ENCODE assay signal across 8 cellular contexts in genomic region chr2:27211943-27212625, GRCh38. TPM values are rescaled to one million over a fixed set of nuclear protein-coding genes. Genes with fewer than 3 reads are reported as not detected.
DNase-seq lines count a peak whose midpoint lies in the region; ATAC-seq and TF ChIP-seq lines count a peak whose summit lies in the region.

A gene with protein sequence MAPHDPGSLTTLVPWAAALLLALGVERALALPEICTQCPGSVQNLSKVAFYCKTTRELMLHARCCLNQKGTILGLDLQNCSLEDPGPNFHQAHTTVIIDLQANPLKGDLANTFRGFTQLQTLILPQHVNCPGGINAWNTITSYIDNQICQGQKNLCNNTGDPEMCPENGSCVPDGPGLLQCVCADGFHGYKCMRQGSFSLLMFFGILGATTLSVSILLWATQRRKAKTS (plus strand): TSS chr2:27212041. CDS start chr2:27212369, 328 bp downstream.
Gene SLC5A6, minus strand, starts transcription at chr2:27212268. Its CDS starts 4,618 bp downstream, at chr2:27207650.

- no peaks in the 10 kb centered on the region for H3K27me3 Mint-ChIP-seq in T-helper 1 cell treated with Interleukin-12 subunit alpha and Interleukin-12 subunit beta and Interleukin-4 antibody, amounts not matched to agents 30 μg/mL and 1 μg/mL, for 36 hours (ENCODE audit: low read depth)
- no peaks in the 10 kb centered on the region for H3K27me3 Mint-ChIP-seq in progenitor cell of endocrine pancreas

- H3K4me1 Mint-ChIP-seq in T-helper 1 cell treated with Interleukin-12 subunit alpha and Interleukin-12 subunit beta and Interleukin-4 antibody, amounts not matched to agents 30 μg/mL and 1 μg/mL, for 36 hours (ENCODE audit: low read depth), result peaks cover 38% of the 10 kb centered on the region
- H3K4me1 Mint-ChIP-seq in progenitor cell of endocrine pancreas (ENCODE audit: low read depth), result peaks cover 18% of the 10 kb centered on the region

- H3K27ac Mint-ChIP-seq in T-helper 1 cell treated with Interleukin-12 subunit alpha and Interleukin-12 subunit beta and Interleukin-4 antibody, amounts not matched to agents 30 μg/mL and 1 μg/mL, for 36 hours, result peak within 1 kb of the TSS; percentile 100
- peak within 1 kb of the TSS; percentile 99 for H3K27ac Mint-ChIP-seq in progenitor cell of endocrine pancreas

- no peaks in the 10 kb centered on the region for H3K9me3 Mint-ChIP-seq in T-helper 1 cell treated with Interleukin-12 subunit alpha and Interleukin-12 subunit beta and Interleukin-4 antibody, amounts not matched to agents 30 μg/mL and 1 μg/mL, for 36 hours
- H3K9me3 Mint-ChIP-seq in progenitor cell of endocrine pancreas (ENCODE audit: low read depth), result no peaks in the 10 kb centered on the region

- no peak for TF ChIP-seq EP300 in upper lobe of left lung (IDR thresholded peaks at IDR 0.05)

- peak; percentile 81 for ATAC-seq in GM18498 (IDR thresholded peaks at IDR 0.05; ENCODE audit: unreplicated experiment)
- ATAC-seq in HG02885 (IDR thresholded peaks at IDR 0.05; ENCODE audit: poor library complexity, unreplicated experiment), result peak; percentile 86
- ATAC-seq in heart right ventricle, result peak; percentile 97 to 99 (median 98)
- peak; percentile 97 to 99 for ATAC-seq in upper lobe of left lung (ENCODE audit: low FRiP score in 2 of 2)

- peak; percentile 53 to 97 (median 96) for TF ChIP-seq POLR2A in upper lobe of left lung (IDR thresholded peaks at IDR 0.05)

- H3K4me3 ChIP-seq in heart right ventricle (peak within 1 kb of the TSS; percentile 50 to 93 (median 77)), upper lobe of left lung (peak within 1 kb of the TSS; percentile 68 to 89 (median 84))

- H3K9me3 ChIP-seq in heart right ventricle (no peaks in the 10 kb centered on the region), upper lobe of left lung (no peaks in the 10 kb centered on the region)

- H3K36me3 ChIP-seq in heart right ventricle, result peaks cover 0 to 64% (median 8%) of the 10 kb centered on the region in 9 donors
- H3K36me3 ChIP-seq in upper lobe of left lung, result peaks cover 0 to 26% (median 15%) of the 10 kb centered on the region in 4 donors

- intact Hi-C loops in heart right ventricle (cut with DNase I), result loop anchor here in 3 of 10 donors (5.0 to 10.0 kb wide), 3 partner anchors 143 to 153 kb away; partner anchors contain the start of gene GTF3C2 (in 2 of the 3)

- 0 to 1% methylated on average over 72 to 73 of the region's 73 CpGs for WGBS in heart right ventricle, 2 donors
- WGBS in upper lobe of left lung, 2 donors, result 0 to 1% methylated on average over 4 to 29 of the region's 73 CpGs

- no peaks in the 10 kb centered on the region for H3K27me3 ChIP-seq in heart right ventricle
- no peaks in the 10 kb centered on the region for H3K27me3 ChIP-seq in upper lobe of left lung

- H3K4me3 Mint-ChIP-seq in T-helper 1 cell treated with Interleukin-12 subunit alpha and Interleukin-12 subunit beta and Interleukin-4 antibody, amounts not matched to agents 30 μg/mL and 1 μg/mL, for 36 hours, result peak within 1 kb of the TSS; percentile 98
- H3K4me3 Mint-ChIP-seq in progenitor cell of endocrine pancreas (ENCODE audit: low read depth), result peak within 1 kb of the TSS; percentile 88

- TF ChIP-seq CTCF in heart right ventricle (IDR thresholded peaks at IDR 0.05), result no peak
- TF ChIP-seq CTCF in progenitor cell of endocrine pancreas (IDR thresholded peaks at IDR 0.05; ENCODE audit: unreplicated experiment), result no peak
- peak in 1 of 6 experiments; percentile 26 for TF ChIP-seq CTCF in upper lobe of left lung (IDR thresholded peaks at IDR 0.05)

- H3K27ac ChIP-seq in heart right ventricle, result peak within 1 kb of the TSS; percentile 89 to 99 (median 98)
- H3K27ac ChIP-seq in upper lobe of left lung, result peak within 1 kb of the TSS; percentile 95 to 100 (median 98)

- DNase-seq in NCI-H1694 (lab: John Stamatoyannopoulos, UW) (peak; percentile 66), amniotic epithelial cell (ENCODE audit: low read depth) (peak; percentile 81), heart right ventricle (peak; percentile 86 to 89), progenitor cell of endocrine pancreas (ENCODE audit: low spot score, unreplicated experiment) (peak; percentile 76), upper lobe of left lung (peak; percentile 88 to 99)

- H3K4me1 ChIP-seq in heart right ventricle, result peaks cover 7 to 30% (median 22%) of the 10 kb centered on the region in 9 donors
- peaks cover 12 to 25% (median 20%) of the 10 kb centered on the region in 4 donors for H3K4me1 ChIP-seq in upper lobe of left lung

- peaks cover 21% of the 10 kb centered on the region for H3K36me3 Mint-ChIP-seq in T-helper 1 cell treated with Interleukin-12 subunit alpha and Interleukin-12 subunit beta and Interleukin-4 antibody, amounts not matched to agents 30 μg/mL and 1 μg/mL, for 36 hours (ENCODE audit: low read depth)
- peaks cover 2% of the 10 kb centered on the region for H3K36me3 Mint-ChIP-seq in progenitor cell of endocrine pancreas (ENCODE audit: insufficient read depth)

RNA-seq across cellular contexts. Expression of the first gene that starts in this region (rescaled TPM):
- total RNA-seq in heart right ventricle (100 to 1,000 TPM; 116 to 162 (median 129) TPM), progenitor cell of endocrine pancreas (96.4 and 107 TPM in 2 replicates), upper lobe of left lung (100 to 1,000 TPM in 4 of 6 donors, 10 to 100 TPM in 2; 53.4 to 126 (median 112) TPM)
- polyA plus RNA-seq in heart right ventricle, result 100 to 1,000 TPM; 140 to 144 TPM

RNA-seq across cellular contexts. Expression of gene SLC5A6, which starts in this region (rescaled TPM):
- total RNA-seq in heart right ventricle, result 10 to 100 TPM in 3 of 10 donors, 1 to 10 TPM in 7; 5.3 to 17.0 (median 8.8) TPM
- polyA plus RNA-seq in heart right ventricle, result 10 to 100 TPM in 1 of 2 donors, 1 to 10 TPM in 1; 9.3 to 20.5 TPM
- total RNA-seq in progenitor cell of endocrine pancreas, result 66.7 and 70.8 TPM in 2 replicates
- total RNA-seq in upper lobe of left lung, result 10 to 100 TPM; 13.6 to 29.6 (median 21.0) TPM

Comparison
In these comparisons a context has a peak if more than half of its experiments do, and no peak if none do; other contexts are left out.
1. Peak in every context shown above with its lines: DNase-seq, ATAC-seq, H3K4me3 ChIP-seq and H3K27ac ChIP-seq.